Comparison of ENCODE assay signal across 27 cellular contexts in genomic region chr10:128506423-128506822, GRCh38.
"Had no signal": no experiment of that assay in that cellular context is flagged by ENCODE, and none has a peak within 500 bp of the region (broad histone marks: within the 10 kb centered on the region; RNA-seq: fewer than 3 reads in every experiment).

No MANE protein-coding gene starts in this region.

- H3K27me3 ChIP-seq: testis, thyroid gland, tibial artery, tibial nerve, transverse colon, upper lobe of left lung, upper lobe of right lung, uterus, vagina had no signal

- ATAC-seq: stimulated activated effector memory CD8-positive, alpha-beta T cell treated with anti-CD3 and anti-CD28 coated beads, Interleukin-12 subunit alpha, Interleukin-12 subunit beta, amount 100 ng/mL, for 72 hours; stimulated activated memory B cell treated with anti-CD40 and anti-IgM and Interleukin-4, amounts not matched to agents 10 μg/mL and 1 μg/mL and 100 μg/mL, for 72 hours; stimulated activated naive B cell treated with anti-CD40 and anti-IgM and Interleukin-4, amounts not matched to agents 10 μg/mL and 1 μg/mL and 100 μg/mL, for 72 hours; stimulated activated naive CD8-positive, alpha-beta T cell treated with anti-CD3 and anti-CD28 coated beads, Interleukin-15, amount 100 ng/mL, for 72 hours; stimulated activated naive CD8-positive, alpha-beta T cell treated with anti-CD3 and anti-CD28 coated beads, Interleukin-15, Interleukin-2, amounts not matched to agents 100 U/mL and 50 U/mL, for 24 hours; upper lobe of right lung had no signal

- H3K4me3 ChIP-seq: stomach, suprapubic skin, testis, thoracic aorta, thyroid gland, tibial artery, tibial nerve, transverse colon, upper lobe of left lung, upper lobe of right lung, uterus, vagina had no signal

- H3K4me1 ChIP-seq: stomach, suprapubic skin, testis, thyroid gland, tibial artery, tibial nerve, transverse colon, upper lobe of left lung, upper lobe of right lung, uterus, vagina had no signal

- FAIRE-seq: urothelium cell line had no signal

- H3K36me3 ChIP-seq: stomach, suprapubic skin, thoracic aorta, thyroid gland, tibial artery, tibial nerve, transverse colon, upper lobe of left lung, upper lobe of right lung, uterus, vagina had no signal

- H3K9me3 ChIP-seq: stomach, suprapubic skin, testis, thoracic aorta, thyroid gland, tibial artery, tibial nerve, transverse colon, upper lobe of left lung, upper lobe of right lung, uterus, vagina had no signal

- DNase-seq: stimulated activated CD4-positive, alpha-beta T cell treated with anti-CD3 and anti-CD28 coated beads, Interleukin-2, amount 100 ng/mL, for 48 hours; stimulated activated CD4-positive, alpha-beta T cell treated with anti-CD3 and anti-CD28 coated beads, Interleukin-4, amount 100 ng/mL, for 1 hour; stimulated activated CD4-positive, alpha-beta T cell treated with anti-CD3 and anti-CD28 coated beads, Interleukin-4, amount 100 ng/mL, for 24 hours; stimulated activated CD4-positive, alpha-beta T cell treated with anti-CD3 and anti-CD28 coated beads, Interleukin-4, amount 100 ng/mL, for 4 hours; stimulated activated CD8-positive, alpha-beta memory T cell treated with anti-CD3 and anti-CD28 coated beads, Interleukin-4, amount 100 ng/mL, for 48 hours; stimulated activated naive B cell treated with anti-CD40 and anti-IgM and Interleukin-4, amounts not matched to agents 10 μg/mL and 1 μg/mL and 100 μg/mL, for 72 hours; stimulated activated naive CD4-positive, alpha-beta T cell; stimulated activated naive CD4-positive, alpha-beta T cell treated with Interleukin-2 at 50 U/mL for 16 hours; stimulated activated naive CD8-positive, alpha-beta T cell treated with anti-CD3 and anti-CD28 coated beads, Interleukin-15, amount 100 ng/mL, for 72 hours; stimulated activated naive CD8-positive, alpha-beta T cell treated with anti-CD3 and anti-CD28 coated beads, Interleukin-15, Interleukin-2, amounts not matched to agents 100 U/mL and 50 U/mL, for 24 hours; stomach; substantia nigra; testis; thyroid gland; tibial artery; transverse colon; trophoblast cell; upper lobe of left lung; upper lobe of right lung; uterus had no signal

- H3K27ac ChIP-seq: stomach, suprapubic skin, testis, thoracic aorta, thyroid gland, tibial artery, tibial nerve, transverse colon, upper lobe of left lung, upper lobe of right lung, uterus, vagina had no signal
